8 cellular contexts compared by ENCODE assay signal in the genomic region with DNA sequence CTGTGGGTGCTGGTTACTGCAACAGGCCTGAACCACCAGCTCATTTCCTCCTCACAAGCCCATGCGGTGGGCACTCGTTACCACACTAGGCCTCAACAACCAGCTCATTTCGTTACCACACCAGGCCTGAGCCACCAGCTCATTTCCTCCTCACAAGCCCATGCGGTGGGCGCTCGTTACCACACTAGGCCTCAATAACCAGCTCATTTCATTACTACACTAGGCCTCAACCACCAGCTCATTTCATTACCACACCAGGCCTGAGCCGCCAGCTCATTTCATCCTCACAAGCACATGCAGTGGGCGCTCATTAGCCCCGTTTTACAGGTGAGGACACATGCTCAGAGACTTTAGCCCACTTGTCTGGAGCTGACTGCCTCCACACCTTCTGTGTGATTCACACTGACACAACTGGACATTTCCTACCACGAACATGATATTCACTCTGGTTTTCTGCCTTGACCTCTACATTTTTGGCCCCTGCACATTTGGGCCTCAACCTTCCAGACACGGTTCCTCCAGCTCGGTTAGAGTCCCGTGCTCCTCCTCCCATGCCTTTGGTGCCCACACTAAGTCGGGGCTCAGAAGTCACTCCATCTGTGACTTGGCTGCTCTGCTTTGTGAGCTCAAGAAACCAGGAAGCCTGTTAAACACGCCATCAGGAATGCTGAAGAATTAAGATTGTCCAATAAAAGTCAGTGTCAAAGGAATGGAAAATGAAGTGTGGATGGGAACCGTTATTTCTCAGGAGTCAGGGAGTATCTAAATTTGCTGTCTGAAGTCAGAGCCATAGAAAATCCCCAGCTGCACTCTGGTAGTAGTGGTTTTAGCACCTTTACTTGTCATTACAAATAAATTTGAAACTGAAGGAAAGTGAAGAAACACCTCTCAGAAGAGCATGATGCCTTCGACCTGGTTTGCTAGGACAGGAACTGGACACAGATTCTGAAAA. TPM values are rescaled to one million over a fixed set of nuclear protein-coding genes. Genes with fewer than 3 reads are reported as not detected.
DNase-seq lines count a peak whose midpoint lies in the region; ATAC-seq and TF ChIP-seq lines count a peak whose summit lies in the region.

No MANE protein-coding gene starts in this region.

- H3F3A ChIP-seq in PC-3 (ENCODE audit: low read length, unreplicated experiment), result no peaks in the 10 kb centered on the region

- H3K27ac Mint-ChIP-seq in CD4-positive, alpha-beta T cell, result peak overlapping the region; percentile 4

- no peaks in the 10 kb centered on the region for H3K36me3 Mint-ChIP-seq in CD4-positive, alpha-beta T cell (ENCODE audit: low read depth)

- H3K36me3 ChIP-seq in PC-3 (ENCODE audit: low read depth, low read length), result no peaks in the 10 kb centered on the region
- H3K36me3 ChIP-seq in A673 (ENCODE audit: insufficient read depth, low read length, poor library complexity, severe bottlenecking), result no peaks in the 10 kb centered on the region

- H3K4me3 Mint-ChIP-seq in CD4-positive, alpha-beta T cell, result no peak overlapping the region

- H3K79me2 ChIP-seq in PC-3 (ENCODE audit: low read length), result no peaks in the 10 kb centered on the region

- no peaks in the 10 kb centered on the region for H4K20me1 ChIP-seq in PC-3 (ENCODE audit: low read length)

- CTCF ChIA-PET in CD4-positive, alpha-beta T cell (lab: Charles Lee), result interaction anchor here (1.6 kb wide), 1 partner anchor 10 kb away, joined by 4 read pairs; no protein-coding TSS in a partner anchor
- CTCF ChIA-PET in PC-3 (lab: Charles Lee) (no interaction called here), A673 (lab: Charles Lee) (no interaction called here)

- no peak for TF ChIP-seq CTCF in CD4-positive, alpha-beta T cell (IDR thresholded peaks at IDR 0.05)
- no peak for TF ChIP-seq CTCF in GM20000 (IDR thresholded peaks at IDR 0.05; ENCODE audit: extremely low read depth, missing control alignments)
- no peak for TF ChIP-seq CTCF in PC-3 (conservative IDR thresholded peaks at IDR 0.05; ENCODE audit: low read depth, low read length)
- no peak for TF ChIP-seq CTCF in A673 (conservative IDR thresholded peaks at IDR 0.05; ENCODE audit: low read depth, low read length)

- peak in 7 of 10 experiments; percentile 2 to 24 (median 7) for DNase-seq in CD4-positive, alpha-beta T cell
- DNase-seq in GM20000 (ENCODE audit: low spot score) (peak; percentile 84), activated T-helper 1 cell treated with Interleukin-2 at 50 U/mL for 16 hours (ENCODE audit: low read depth) (peak; percentile 2), PC-3 (no peak), A673 (ENCODE audit: low spot score) (no peak), SIG-M5 (lab: John Stamatoyannopoulos, UW) (no peak)
- peak; percentile 11 to 31 for DNase-seq in stimulated activated CD4-positive, alpha-beta T cell treated with anti-CD3 and anti-CD28 coated beads, Interleukin-4, amount 100 ng/mL, for 4 hours

- ATAC-seq in CD4-positive, alpha-beta T cell (ENCODE audit: poor library complexity), result peak; percentile 69
- ATAC-seq in HG03571 (IDR thresholded peaks at IDR 0.05; ENCODE audit: unreplicated experiment) (peak; percentile 93), PC-3 (no peak)

- H3K27me3 ChIP-seq in CD4-positive, alpha-beta T cell (ENCODE audit: control insufficient read depth, insufficient read depth, low read length), result no peaks in the 10 kb centered on the region
- no peaks in the 10 kb centered on the region for H3K27me3 ChIP-seq in PC-3 (ENCODE audit: low read length)
- no peaks in the 10 kb centered on the region for H3K27me3 ChIP-seq in A673 (replicated peaks; ENCODE audit: insufficient read depth, low read depth, low read length, poor library complexity)

- intact Hi-C loops in CD4-positive, alpha-beta T cell (cut with DNase I, micrococcal nuclease), result no loop called here
- intact Hi-C loops in PC-3 (cut with micrococcal nuclease), result loop anchor here (5.0 kb wide), 1 partner anchor 38 kb away; no protein-coding TSS in a partner anchor
- intact Hi-C loops in A673 (cut with micrococcal nuclease; ENCODE audit: unreplicated experiment), result no loop called here

- no peak overlapping the region for H3K4me2 ChIP-seq in PC-3 (ENCODE audit: low read length)

- H3K4me1 ChIP-seq in PC-3 (ENCODE audit: insufficient read depth, low read length) (peaks cover 3% of the 10 kb centered on the region; the same call in 1 of the 2 replicates), A673 (ENCODE audit: insufficient read depth, low read length, poor library complexity, severe bottlenecking) (no peaks in the 10 kb centered on the region)

- H3K9ac ChIP-seq in PC-3 (ENCODE audit: low read length), result no peak overlapping the region

- no peak overlapping the region for H3K27ac ChIP-seq in CD4-positive, alpha-beta T cell (ENCODE audit: low read depth, low read length)
- no peak overlapping the region for H3K27ac ChIP-seq in PC-3 (ENCODE audit: low read length)
- H3K27ac ChIP-seq in A673 (ENCODE audit: low read depth, low read length, poor library complexity, severe bottlenecking), result no peak overlapping the region

- H3K9me2 ChIP-seq in PC-3 (replicated peaks; ENCODE audit: low read length), result no peaks in the 10 kb centered on the region

- H3K4me3 ChIP-seq in PC-3 (ENCODE audit: low read length), result no peak overlapping the region
- H3K4me3 ChIP-seq in A673 (ENCODE audit: low read depth, low read length, poor library complexity, severe bottlenecking), result no peak overlapping the region

- H3K4me1 Mint-ChIP-seq in CD4-positive, alpha-beta T cell (ENCODE audit: low read depth), result peaks cover 15% of the 10 kb centered on the region

- POLR2A ChIA-PET in CD4-positive, alpha-beta T cell (lab: Charles Lee), result interaction anchor here (1.3 to 1.6 kb wide), 2 partner anchors 56 to 550 kb away, joined by 4 to 6 read pairs; partner anchors contain the start of genes LANCL2 and SEC61G
- POLR2A ChIA-PET in PC-3 (lab: Charles Lee; ENCODE audit: unreplicated experiment), result no interaction called here
- POLR2A ChIA-PET in A673 (lab: Charles Lee; ENCODE audit: low non-redundant PET), result no interaction called here

- no TSS peak for BruUV-seq in PC-3 (replicated peaks; lab: Mats Ljungman, UMichigan)
- no TSS peak for BruUV-seq in A673 (replicated peaks; lab: Mats Ljungman, UMichigan)

- H3K27me3 Mint-ChIP-seq in CD4-positive, alpha-beta T cell, result no peaks in the 10 kb centered on the region

- no peak overlapping the region for H2AFZ ChIP-seq in PC-3 (ENCODE audit: low read length)

- no peaks in the 10 kb centered on the region for H3K9me3 ChIP-seq in CD4-positive, alpha-beta T cell (ENCODE audit: control insufficient read depth, low read length)
- no peaks in the 10 kb centered on the region for H3K9me3 ChIP-seq in PC-3 (ENCODE audit: low read length)
- H3K9me3 ChIP-seq in A673 (ENCODE audit: low read depth, low read length, poor library complexity, severe bottlenecking), result no peaks in the 10 kb centered on the region

- no peaks in the 10 kb centered on the region for H3K9me3 Mint-ChIP-seq in CD4-positive, alpha-beta T cell

RNA-seq across cellular contexts. Expression of gene LANCL2, which starts 55.8 kb away (rescaled TPM):
- total RNA-seq in CD4-positive, alpha-beta T cell, result 1 to 10 TPM; 7.1 to 9.0 TPM
- total RNA-seq in PC-3 (2014; rRNA removed) (12.7 and 24.6 TPM in 2 replicates), A673 (2021) (14.0 and 21.3 TPM in 2 replicates)

Comparison
In these comparisons a context has a peak if more than half of its experiments do, and no peak if none do; other contexts are left out.
1. DNase-seq: peak in CD4-positive, alpha-beta T cell (7 of 10), GM20000 (single experiment), activated T-helper 1 cell treated with Interleukin-2 at 50 U/mL for 16 hours (single experiment) and stimulated activated CD4-positive, alpha-beta T cell treated with anti-CD3 and anti-CD28 coated beads, Interleukin-4, amount 100 ng/mL, for 4 hours (2 of 2); none in PC-3 (single experiment), A673 (single experiment) and SIG-M5 (single experiment).